Comparison of ENCODE assay signal across 18 cellular contexts in genomic region chr2:105005170-105005569, GRCh38. TPM values are rescaled to one million over a fixed set of nuclear protein-coding genes. Genes with fewer than 3 reads are reported as not detected.
DNase-seq lines count a peak whose midpoint lies in the region; ATAC-seq, FAIRE-seq and TF ChIP-seq lines count a peak whose summit lies in the region.
"Had no signal": no experiment of that assay in that cellular context is flagged by ENCODE, and none has a peak within 500 bp of the region (broad histone marks: within the 10 kb centered on the region; RNA-seq: fewer than 3 reads in every experiment).

No MANE protein-coding gene starts in this region.

- H3K4me1 ChIP-seq in HUES48 (ENCODE audit: control insufficient read depth, insufficient read depth, low read length) (peaks cover 9% of the 10 kb centered on the region), endodermal cell (ENCODE audit: control insufficient read depth, insufficient read depth, low read length) (no peaks in the 10 kb centered on the region), lower lobe of right lung (no peaks in the 10 kb centered on the region)
- H3K4me1 ChIP-seq: HAP-1 had no signal

- H3K4me3 ChIP-seq in HUES48 (ENCODE audit: low read depth, low read length) (no peak overlapping the region), endodermal cell (ENCODE audit: low read length) (no peak overlapping the region), lower lobe of right lung (no peak overlapping the region)
- H3K4me3 ChIP-seq: HAP-1 had no signal

- H3K27ac ChIP-seq in HUES48 (ENCODE audit: low read depth, low read length) (peak overlapping the region; percentile 81), endodermal cell (ENCODE audit: low read depth, low read length) (no peak overlapping the region), lower lobe of right lung (no peak overlapping the region)

- TF ChIP-seq CTCF in endodermal cell (conservative IDR thresholded peaks at IDR 0.05) (no peak), lower lobe of right lung (IDR thresholded peaks at IDR 0.05) (no peak), glutamatergic neuron (IDR thresholded peaks at IDR 0.05; ENCODE audit: partially characterized antibody, unreplicated experiment) (no peak)

- H3K4me3 Mint-ChIP-seq in endodermal cell (no peak overlapping the region), glutamatergic neuron (ENCODE audit: unreplicated experiment) (no peak overlapping the region)
- H3K4me3 Mint-ChIP-seq: B cell; CD4-positive, alpha-beta T cell; IgD-negative memory B cell had no signal

- H3K36me3 Mint-ChIP-seq in endodermal cell (ENCODE audit: low read depth), result no peaks in the 10 kb centered on the region
- H3K36me3 Mint-ChIP-seq in glutamatergic neuron (ENCODE audit: unreplicated experiment), result no peaks in the 10 kb centered on the region
- H3K36me3 Mint-ChIP-seq: IgD-negative memory B cell had no signal

- WGBS in endodermal cell (ENCODE audit: insufficient coverage in 1 of 2, insufficient read length in 1 of 2), 2 experiments, result 67% methylated on average over 1 of the region's 1 CpG; no CpG with 5 or more reads in 1 of the 2 experiments

- no peaks in the 10 kb centered on the region for H3K36me3 ChIP-seq in HUES48 (ENCODE audit: control insufficient read depth, insufficient read depth, low read length)
- H3K36me3 ChIP-seq in endodermal cell (ENCODE audit: control insufficient read depth, insufficient read depth, low read length), result no peaks in the 10 kb centered on the region
- no peaks in the 10 kb centered on the region for H3K36me3 ChIP-seq in lower lobe of right lung
- H3K36me3 ChIP-seq: HAP-1 had no signal

- H3K4me1 Mint-ChIP-seq in endodermal cell, result peaks cover 5% of the 10 kb centered on the region
- H3K4me1 Mint-ChIP-seq in glutamatergic neuron (ENCODE audit: low read depth, unreplicated experiment), result no peaks in the 10 kb centered on the region
- H3K4me1 Mint-ChIP-seq: B cell, IgD-negative memory B cell had no signal

- H3K9ac ChIP-seq in HUES48 (ENCODE audit: low read depth, low read length) (no peak overlapping the region), endodermal cell (ENCODE audit: extremely low read depth, low read length, poor library complexity, severe bottlenecking) (no peak overlapping the region)

- ATAC-seq in lower lobe of right lung, result peak; percentile 17 to 59
- ATAC-seq: Panc1, SK-N-SH treated with all-trans-retinoic acid at 6 μM for 48 hours had no signal

- H3K27ac Mint-ChIP-seq in endodermal cell (peak overlapping the region; percentile 8), glutamatergic neuron (ENCODE audit: unreplicated experiment) (no peak overlapping the region)
- H3K27ac Mint-ChIP-seq: B cell; CD4-positive, alpha-beta T cell had no signal

- no peaks in the 10 kb centered on the region for H3K27me3 Mint-ChIP-seq in endodermal cell (ENCODE audit: insufficient read depth)
- no peaks in the 10 kb centered on the region for H3K27me3 Mint-ChIP-seq in glutamatergic neuron (ENCODE audit: unreplicated experiment)
- H3K27me3 Mint-ChIP-seq: CD4-positive, alpha-beta T cell; IgD-negative memory B cell had no signal

- H3K27me3 ChIP-seq in HUES48 (ENCODE audit: control insufficient read depth, insufficient read depth, low read length) (no peaks in the 10 kb centered on the region), endodermal cell (ENCODE audit: control insufficient read depth, insufficient read depth, low read length, poor library complexity, severe bottlenecking) (no peaks in the 10 kb centered on the region), lower lobe of right lung (ENCODE audit: low read depth) (no peaks in the 10 kb centered on the region)

- peaks cover 24% of the 10 kb centered on the region for H3K9me3 Mint-ChIP-seq in endodermal cell
- H3K9me3 Mint-ChIP-seq in glutamatergic neuron (ENCODE audit: unreplicated experiment), result peaks cover 6% of the 10 kb centered on the region

- H3K9me3 ChIP-seq in HUES48 (ENCODE audit: control insufficient read depth, insufficient read depth, low read length), result peaks cover 16% of the 10 kb centered on the region
- peaks cover 10% of the 10 kb centered on the region for H3K9me3 ChIP-seq in endodermal cell (ENCODE audit: control insufficient read depth, low read length)
- H3K9me3 ChIP-seq in lower lobe of right lung, result peaks cover 6% of the 10 kb centered on the region
- H3K9me3 ChIP-seq: HAP-1 had no signal

- intact Hi-C loops in lower lobe of right lung (cut with DNase I), result no loop called here

- FAIRE-seq in urothelium cell line (lab: Jason Lieb, UNC), result no peak

- DNase-seq in ELF-1 (ENCODE audit: low read depth, low spot score) (peak; percentile 7), endodermal cell (no peak), lower lobe of right lung (no peak), germinal center (ENCODE audit: low spot score) (no peak), NCI-H128 (lab: John Stamatoyannopoulos, UW; ENCODE audit: unreplicated experiment) (no peak), glutamatergic neuron (no peak), urothelium cell line (ENCODE audit: low spot score) (no peak)
- DNase-seq: Calu3; CD4-positive, alpha-beta T cell; DMS79 treated with DMSO at 0.1 percent for 48 hours; GDM1; Right ventricle myocardium superior had no signal

RNA-seq across cellular contexts. Expression of gene MRPS9, which starts 32.7 kb away (rescaled TPM):
- 10 to 100 TPM; 43.4 to 52.1 TPM for total RNA-seq in endodermal cell
- 45.3 TPM for polyA plus RNA-seq in endodermal cell (2013, experiment 1 of 2)
- polyA plus RNA-seq in endodermal cell (2013, experiment 2 of 2), result 45.1 TPM
- total RNA-seq in lower lobe of right lung, result 15.1 TPM
- total RNA-seq in glutamatergic neuron (ENCODE audit: unreplicated experiment), result 20.3 TPM
